Comparison of ENCODE assay signal across 22 cellular contexts in the genomic region with DNA sequence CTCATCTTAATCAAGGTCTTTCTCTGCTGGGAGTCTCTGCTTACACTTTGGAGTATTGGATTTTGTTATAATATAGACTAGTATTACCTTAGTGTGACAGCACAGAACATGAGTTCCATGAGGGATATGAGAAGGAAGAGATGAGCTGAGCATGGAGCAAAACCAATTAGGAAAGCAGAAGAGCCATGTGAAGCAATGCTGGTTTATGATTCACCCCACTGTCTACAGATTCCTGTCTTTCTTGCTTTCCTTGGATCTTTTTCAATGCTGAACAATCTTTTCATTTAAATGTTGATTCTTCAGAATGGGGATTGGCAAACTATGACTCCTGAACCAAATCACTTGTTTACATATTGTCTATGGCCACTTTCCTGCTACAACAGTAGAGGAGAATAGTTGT.
DNase-seq lines count a peak whose midpoint lies in the region; ATAC-seq and TF ChIP-seq lines count a peak whose summit lies in the region.
"Had no signal": no experiment of that assay in that cellular context is flagged by ENCODE, and none has a peak within 500 bp of the region (broad histone marks: within the 10 kb centered on the region; RNA-seq: fewer than 3 reads in every experiment).

No MANE protein-coding gene starts in this region.

- no peak for TF ChIP-seq CTCF in choroid plexus epithelial cell (conservative IDR thresholded peaks at IDR 0.05; ENCODE audit: low read depth, low read length)
- TF ChIP-seq CTCF in activated CD8-positive, alpha-beta T cell treated with anti-CD3 and anti-CD28 coated beads for 36 hours (IDR thresholded peaks at IDR 0.05): no peak
- no peak for TF ChIP-seq CTCF in heart left ventricle (IDR thresholded peaks at IDR 0.05)

- no peak overlapping the region for H3K27ac Mint-ChIP-seq in activated CD8-positive, alpha-beta T cell treated with anti-CD3 and anti-CD28 coated beads for 36 hours
- H3K27ac Mint-ChIP-seq: activated naive CD4-positive, alpha-beta T cell treated with anti-CD3 and anti-CD28 coated beads, Interleukin-2, amount 50 U/mL, for 24 hours; T-helper 2 cell treated with Interferon-gamma antibody and Interleukin-4, amounts not matched to agents 5 μg/mL and 100 μg/mL, for 36 hours had no signal

- H3K4me3 Mint-ChIP-seq in activated CD8-positive, alpha-beta T cell treated with anti-CD3 and anti-CD28 coated beads for 36 hours: no peak overlapping the region
- H3K4me3 Mint-ChIP-seq: activated naive CD4-positive, alpha-beta T cell treated with anti-CD3 and anti-CD28 coated beads, Interleukin-2, amount 50 U/mL, for 24 hours; central memory CD8-positive, alpha-beta T cell; T-helper 2 cell treated with Interferon-gamma antibody and Interleukin-4, amounts not matched to agents 5 μg/mL and 100 μg/mL, for 36 hours had no signal

- H3K9me3 ChIP-seq in heart left ventricle: peaks cover 0 to 13% (median 0%) of the 10 kb centered on the region in 12 donors
- H3K9me3 ChIP-seq: neutrophil, sigmoid colon had no signal

- TF ChIP-seq POLR2A in heart left ventricle (IDR thresholded peaks at IDR 0.05): no peak

- intact Hi-C loops in activated CD8-positive, alpha-beta T cell treated with anti-CD3 and anti-CD28 coated beads for 36 hours (cut with micrococcal nuclease): no loop called here
- intact Hi-C loops in heart left ventricle (cut with DNase I): no loop called here

- no peaks in the 10 kb centered on the region for H3K9me3 Mint-ChIP-seq in activated CD8-positive, alpha-beta T cell treated with anti-CD3 and anti-CD28 coated beads for 36 hours
- H3K9me3 Mint-ChIP-seq: activated naive CD4-positive, alpha-beta T cell treated with anti-CD3 and anti-CD28 coated beads, Interleukin-2, amount 50 U/mL, for 24 hours; central memory CD8-positive, alpha-beta T cell; T-helper 2 cell treated with Interferon-gamma antibody and Interleukin-4, amounts not matched to agents 5 μg/mL and 100 μg/mL, for 36 hours had no signal

- no peaks in the 10 kb centered on the region for H3K36me3 ChIP-seq in heart left ventricle
- H3K36me3 ChIP-seq: neutrophil, sigmoid colon had no signal

- CTCF ChIA-PET in activated CD8-positive, alpha-beta T cell treated with anti-CD3 and anti-CD28 coated beads for 36 hours (lab: Charles Lee): no interaction called here

- no peak overlapping the region for H3K4me3 ChIP-seq in choroid plexus epithelial cell (ENCODE audit: low read depth, low read length)
- no peak overlapping the region for H3K4me3 ChIP-seq in heart left ventricle
- H3K4me3 ChIP-seq: sigmoid colon had no signal

- DNase-seq in AG08395 (ENCODE audit: low spot score) (peak; percentile 64), HCEC 1CT (peak; percentile 73), choroid plexus epithelial cell (ENCODE audit: low read depth) (peak; percentile 57), kidney glomerular epithelial cell (lab: John Stamatoyannopoulos, UW) (peak; percentile 62), AML-193 (lab: John Stamatoyannopoulos, UW) (no peak), heart left ventricle (no peak)
- no peak for DNase-seq in activated CD8-positive, alpha-beta T cell treated with anti-CD3 and anti-CD28 coated beads for 36 hours
- DNase-seq: activated CD4-positive, alpha-beta T cell treated with anti-CD3 and anti-CD28 coated beads for 4 hours; activated T-cell treated with anti-CD3 and anti-CD28 coated beads for 4 hours; islet precursor cell; NCI-H1436 treated with DMSO at 0.1 percent for 48 hours; NCI-H226; SIG-M5; sigmoid colon; stimulated activated CD4-positive, alpha-beta T cell treated with anti-CD3 and anti-CD28 coated beads, Interleukin-4, amount 100 ng/mL, for 4 hours; trophoblast cell had no signal

- H3K36me3 Mint-ChIP-seq in activated CD8-positive, alpha-beta T cell treated with anti-CD3 and anti-CD28 coated beads for 36 hours (ENCODE audit: low read depth): no peaks in the 10 kb centered on the region
- H3K36me3 Mint-ChIP-seq: activated naive CD4-positive, alpha-beta T cell treated with anti-CD3 and anti-CD28 coated beads, Interleukin-2, amount 50 U/mL, for 24 hours had no signal

- no peaks in the 10 kb centered on the region for H3K4me1 Mint-ChIP-seq in activated CD8-positive, alpha-beta T cell treated with anti-CD3 and anti-CD28 coated beads for 36 hours (ENCODE audit: low read depth)
- H3K4me1 Mint-ChIP-seq: activated naive CD4-positive, alpha-beta T cell treated with anti-CD3 and anti-CD28 coated beads, Interleukin-2, amount 50 U/mL, for 24 hours; central memory CD8-positive, alpha-beta T cell had no signal

- no peaks in the 10 kb centered on the region for H3K4me1 ChIP-seq in heart left ventricle
- H3K4me1 ChIP-seq: sigmoid colon had no signal

- H3K27me3 ChIP-seq in heart left ventricle: no peaks in the 10 kb centered on the region
- H3K27me3 ChIP-seq: neutrophil, sigmoid colon had no signal

- H3K27me3 Mint-ChIP-seq in activated CD8-positive, alpha-beta T cell treated with anti-CD3 and anti-CD28 coated beads for 36 hours: no peaks in the 10 kb centered on the region
- H3K27me3 Mint-ChIP-seq: activated naive CD4-positive, alpha-beta T cell treated with anti-CD3 and anti-CD28 coated beads, Interleukin-2, amount 50 U/mL, for 24 hours; central memory CD8-positive, alpha-beta T cell had no signal

- ATAC-seq in activated CD8-positive, alpha-beta T cell treated with anti-CD3 and anti-CD28 coated beads for 36 hours: no peak
- ATAC-seq in GM18519 (IDR thresholded peaks at IDR 0.05; ENCODE audit: low FRiP score, unreplicated experiment): no peak
- ATAC-seq in heart left ventricle: no peak

- POLR2A ChIA-PET in activated CD8-positive, alpha-beta T cell treated with anti-CD3 and anti-CD28 coated beads for 36 hours (lab: Charles Lee): no interaction called here

- H3K27ac ChIP-seq in heart left ventricle: no peak overlapping the region
- H3K27ac ChIP-seq: KMS-11, neutrophil, sigmoid colon had no signal

Comparison
In these comparisons a context has a peak if more than half of its experiments do, and no peak if none do; other contexts are left out.
1. DNase-seq: peak in AG08395 (single experiment), HCEC 1CT (single experiment), choroid plexus epithelial cell (single experiment) and kidney glomerular epithelial cell (single experiment); none in AML-193 (0 of 2), activated CD8-positive, alpha-beta T cell treated with anti-CD3 and anti-CD28 coated beads for 36 hours (single experiment) and heart left ventricle (0 of 5).